Comparison of ENCODE assay signal across 10 cellular contexts in genomic region chr1:186571771-186572170, GRCh38.
DNase-seq lines count a peak whose midpoint lies in the region; ATAC-seq lines count a peak whose summit lies in the region.
"Had no signal": no experiment of that assay in that cellular context is flagged by ENCODE, and none has a peak within 500 bp of the region (broad histone marks: within the 10 kb centered on the region; RNA-seq: fewer than 3 reads in every experiment).

No MANE protein-coding gene starts in this region.

- peak; percentile 55 to 56 for ATAC-seq in activated T-cell treated with anti-CD3 and anti-CD28 coated beads, Interleukin-2, amount 50 U/mL, for 4 hours

- H3K4me1 Mint-ChIP-seq in activated T-cell treated with anti-CD3 and anti-CD28 coated beads, Interleukin-2, amount 50 U/mL, for 4 hours (ENCODE audit: low read depth): peaks cover 7% of the 10 kb centered on the region
- H3K4me1 Mint-ChIP-seq in activated T-helper 1 cell treated with anti-CD3 and anti-CD28 coated beads, Interleukin-12 subunit alpha, Interleukin-12 subunit beta, Interleukin-2, Interleukin-4 antibody, amounts not matched to agents 30 ng/mL and 10 ng/mL and 1 ng/mL, durations not matched to agents 14 hours and 24 hours and 36 hours (ENCODE audit: low read depth): peaks cover 9% of the 10 kb centered on the region
- H3K4me1 Mint-ChIP-seq in activated naive CD8-positive, alpha-beta T cell treated with anti-CD3 and anti-CD28 coated beads for 36 hours: peaks cover 13% of the 10 kb centered on the region
- H3K4me1 Mint-ChIP-seq in stimulated activated naive CD8-positive, alpha-beta T cell treated with anti-CD3 and anti-CD28 coated beads, Interleukin-15, Interleukin-2, amounts not matched to agents 100 ng/mL and 50 ng/mL, for 24 hours (ENCODE audit: low read depth): peaks cover 18% of the 10 kb centered on the region
- H3K4me1 Mint-ChIP-seq: CD4-positive, alpha-beta memory T cell had no signal

- no peaks in the 10 kb centered on the region for H3K9me3 Mint-ChIP-seq in activated T-cell treated with anti-CD3 and anti-CD28 coated beads, Interleukin-2, amount 50 U/mL, for 4 hours
- H3K9me3 Mint-ChIP-seq in activated T-helper 1 cell treated with anti-CD3 and anti-CD28 coated beads, Interleukin-12 subunit alpha, Interleukin-12 subunit beta, Interleukin-2, Interleukin-4 antibody, amounts not matched to agents 30 ng/mL and 10 ng/mL and 1 ng/mL, durations not matched to agents 14 hours and 24 hours and 36 hours: no peaks in the 10 kb centered on the region
- no peaks in the 10 kb centered on the region for H3K9me3 Mint-ChIP-seq in activated naive CD8-positive, alpha-beta T cell treated with anti-CD3 and anti-CD28 coated beads for 36 hours
- H3K9me3 Mint-ChIP-seq in stimulated activated naive CD8-positive, alpha-beta T cell treated with anti-CD3 and anti-CD28 coated beads, Interleukin-15, Interleukin-2, amounts not matched to agents 100 ng/mL and 50 ng/mL, for 24 hours: peaks cover 5% of the 10 kb centered on the region
- H3K9me3 Mint-ChIP-seq: CD4-positive, alpha-beta memory T cell had no signal

- no peak overlapping the region for H3K4me3 Mint-ChIP-seq in activated T-cell treated with anti-CD3 and anti-CD28 coated beads, Interleukin-2, amount 50 U/mL, for 4 hours
- H3K4me3 Mint-ChIP-seq in activated T-helper 1 cell treated with anti-CD3 and anti-CD28 coated beads, Interleukin-12 subunit alpha, Interleukin-12 subunit beta, Interleukin-2, Interleukin-4 antibody, amounts not matched to agents 30 ng/mL and 10 ng/mL and 1 ng/mL, durations not matched to agents 14 hours and 24 hours and 36 hours: no peak overlapping the region
- H3K4me3 Mint-ChIP-seq in activated naive CD8-positive, alpha-beta T cell treated with anti-CD3 and anti-CD28 coated beads for 36 hours: peak overlapping the region; percentile 4
- H3K4me3 Mint-ChIP-seq in stimulated activated naive CD8-positive, alpha-beta T cell treated with anti-CD3 and anti-CD28 coated beads, Interleukin-15, Interleukin-2, amounts not matched to agents 100 ng/mL and 50 ng/mL, for 24 hours: peak overlapping the region; percentile 57
- H3K4me3 Mint-ChIP-seq: CD4-positive, alpha-beta memory T cell had no signal

- intact Hi-C loops in activated T-helper 1 cell treated with anti-CD3 and anti-CD28 coated beads, Interleukin-12 subunit alpha, Interleukin-12 subunit beta, Interleukin-2, Interleukin-4 antibody, amounts not matched to agents 30 ng/mL and 10 ng/mL and 1 ng/mL, durations not matched to agents 14 hours and 24 hours and 36 hours (cut with micrococcal nuclease): no loop called here

- no peaks in the 10 kb centered on the region for H3K36me3 Mint-ChIP-seq in activated T-cell treated with anti-CD3 and anti-CD28 coated beads, Interleukin-2, amount 50 U/mL, for 4 hours (ENCODE audit: insufficient read depth)
- no peaks in the 10 kb centered on the region for H3K36me3 Mint-ChIP-seq in activated T-helper 1 cell treated with anti-CD3 and anti-CD28 coated beads, Interleukin-12 subunit alpha, Interleukin-12 subunit beta, Interleukin-2, Interleukin-4 antibody, amounts not matched to agents 30 ng/mL and 10 ng/mL and 1 ng/mL, durations not matched to agents 14 hours and 24 hours and 36 hours (ENCODE audit: low read depth)
- peaks cover 4% of the 10 kb centered on the region for H3K36me3 Mint-ChIP-seq in activated naive CD8-positive, alpha-beta T cell treated with anti-CD3 and anti-CD28 coated beads for 36 hours
- H3K36me3 Mint-ChIP-seq in stimulated activated naive CD8-positive, alpha-beta T cell treated with anti-CD3 and anti-CD28 coated beads, Interleukin-15, Interleukin-2, amounts not matched to agents 100 ng/mL and 50 ng/mL, for 24 hours (ENCODE audit: low read depth): no peaks in the 10 kb centered on the region
- H3K36me3 Mint-ChIP-seq: CD4-positive, alpha-beta memory T cell had no signal

- H3K27me3 Mint-ChIP-seq in activated T-cell treated with anti-CD3 and anti-CD28 coated beads, Interleukin-2, amount 50 U/mL, for 4 hours (ENCODE audit: low read depth): no peaks in the 10 kb centered on the region
- H3K27me3 Mint-ChIP-seq in activated T-helper 1 cell treated with anti-CD3 and anti-CD28 coated beads, Interleukin-12 subunit alpha, Interleukin-12 subunit beta, Interleukin-2, Interleukin-4 antibody, amounts not matched to agents 30 ng/mL and 10 ng/mL and 1 ng/mL, durations not matched to agents 14 hours and 24 hours and 36 hours (ENCODE audit: insufficient read depth): peaks cover 2% of the 10 kb centered on the region
- H3K27me3 Mint-ChIP-seq in activated naive CD8-positive, alpha-beta T cell treated with anti-CD3 and anti-CD28 coated beads for 36 hours: no peaks in the 10 kb centered on the region
- H3K27me3 Mint-ChIP-seq in stimulated activated naive CD8-positive, alpha-beta T cell treated with anti-CD3 and anti-CD28 coated beads, Interleukin-15, Interleukin-2, amounts not matched to agents 100 ng/mL and 50 ng/mL, for 24 hours: peaks cover 9% of the 10 kb centered on the region

- no peak for DNase-seq in activated T-cell treated with anti-CD3 and anti-CD28 coated beads, Interleukin-2, amount 50 U/mL, for 4 hours
- DNase-seq in activated T-cell treated with anti-CD3 and anti-CD28 coated beads, Interleukin-2, amount 50 U/mL, for 48 hours: no peak
- no peak for DNase-seq in activated T-helper 1 cell treated with anti-CD3 and anti-CD28 coated beads, Interleukin-12 subunit alpha, Interleukin-12 subunit beta, Interleukin-2, Interleukin-4 antibody, amounts not matched to agents 30 ng/mL and 10 ng/mL and 1 ng/mL, durations not matched to agents 14 hours and 24 hours and 36 hours (ENCODE audit: low spot score)
- no peak for DNase-seq in activated naive CD8-positive, alpha-beta T cell treated with anti-CD3 and anti-CD28 coated beads for 36 hours
- DNase-seq in GOT3 (lab: John Stamatoyannopoulos, UW): no peak
- no peak for DNase-seq in activated CD8-positive, alpha-beta memory T cell treated with anti-CD3 and anti-CD28 coated beads, Interleukin-2, amount 50 U/mL, for 4 hours
- DNase-seq: BE2C; CD4-positive, alpha-beta memory T cell; DMS79 had no signal

- H3K27ac Mint-ChIP-seq in activated T-helper 1 cell treated with anti-CD3 and anti-CD28 coated beads, Interleukin-12 subunit alpha, Interleukin-12 subunit beta, Interleukin-2, Interleukin-4 antibody, amounts not matched to agents 30 ng/mL and 10 ng/mL and 1 ng/mL, durations not matched to agents 14 hours and 24 hours and 36 hours: peak overlapping the region; percentile 14
- peak overlapping the region; percentile 54 for H3K27ac Mint-ChIP-seq in activated naive CD8-positive, alpha-beta T cell treated with anti-CD3 and anti-CD28 coated beads for 36 hours
- H3K27ac Mint-ChIP-seq in stimulated activated naive CD8-positive, alpha-beta T cell treated with anti-CD3 and anti-CD28 coated beads, Interleukin-15, Interleukin-2, amounts not matched to agents 100 ng/mL and 50 ng/mL, for 24 hours: peak overlapping the region; percentile 90
- H3K27ac Mint-ChIP-seq: CD4-positive, alpha-beta memory T cell had no signal

Comparison
In these comparisons a context has a peak if more than half of its experiments do, and no peak if none do; other contexts are left out.
1. H3K4me3 Mint-ChIP-seq: peak in activated naive CD8-positive, alpha-beta T cell treated with anti-CD3 and anti-CD28 coated beads for 36 hours (single experiment) and stimulated activated naive CD8-positive, alpha-beta T cell treated with anti-CD3 and anti-CD28 coated beads, Interleukin-15, Interleukin-2, amounts not matched to agents 100 ng/mL and 50 ng/mL, for 24 hours (single experiment); none in activated T-cell treated with anti-CD3 and anti-CD28 coated beads, Interleukin-2, amount 50 U/mL, for 4 hours (single experiment) and activated T-helper 1 cell treated with anti-CD3 and anti-CD28 coated beads, Interleukin-12 subunit alpha, Interleukin-12 subunit beta, Interleukin-2, Interleukin-4 antibody, amounts not matched to agents 30 ng/mL and 10 ng/mL and 1 ng/mL, durations not matched to agents 14 hours and 24 hours and 36 hours (single experiment).
2. H3K27ac Mint-ChIP-seq: peak in every context shown above with its lines; median percentile 90 in stimulated activated naive CD8-positive, alpha-beta T cell treated with anti-CD3 and anti-CD28 coated beads, Interleukin-15, Interleukin-2, amounts not matched to agents 100 ng/mL and 50 ng/mL, for 24 hours; 54 in activated naive CD8-positive, alpha-beta T cell treated with anti-CD3 and anti-CD28 coated beads for 36 hours; 14 in activated T-helper 1 cell treated with anti-CD3 and anti-CD28 coated beads, Interleukin-12 subunit alpha, Interleukin-12 subunit beta, Interleukin-2, Interleukin-4 antibody, amounts not matched to agents 30 ng/mL and 10 ng/mL and 1 ng/mL, durations not matched to agents 14 hours and 24 hours and 36 hours.